In the genomic region with DNA sequence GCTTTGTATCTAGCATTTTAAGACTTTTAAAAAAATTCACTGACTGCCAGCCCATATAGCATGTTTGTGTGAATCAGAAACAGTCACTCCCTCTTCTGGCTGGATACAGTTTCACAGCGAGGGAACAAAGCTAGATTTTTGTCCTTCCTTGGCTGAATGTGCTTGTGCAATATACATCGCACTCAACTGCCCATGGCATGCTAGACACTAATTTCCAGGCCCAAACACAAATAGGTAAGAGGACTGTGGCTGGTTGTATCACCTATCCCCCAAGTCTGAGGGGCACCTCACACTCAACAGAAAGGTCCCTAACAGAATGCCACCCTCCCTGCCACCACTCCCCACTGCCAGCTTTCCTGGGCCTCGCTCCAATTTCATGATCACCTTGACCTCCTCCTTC, we compare ENCODE assay signal across 10 cellular contexts. TPM values are rescaled to one million over a fixed set of nuclear protein-coding genes. Genes with fewer than 3 reads are reported as not detected.
DNase-seq lines count a peak whose midpoint lies in the region; ATAC-seq and TF ChIP-seq lines count a peak whose summit lies in the region.
"Had no signal": no experiment of that assay in that cellular context is flagged by ENCODE, and none has a peak within 500 bp of the region (broad histone marks: within the 10 kb centered on the region; RNA-seq: fewer than 3 reads in every experiment).

No MANE protein-coding gene starts in this region.

- TF ChIP-seq CTCF in left ventricle myocardium inferior (IDR thresholded peaks at IDR 0.05; ENCODE audit: borderline replicate concordance) (peak; percentile 25), PC-9 (conservative IDR thresholded peaks at IDR 0.05) (peak; percentile 67), testis (IDR thresholded peaks at IDR 0.05) (peak in 2 of 3 experiments; percentile 19 to 30)

- no peaks in the 10 kb centered on the region for H3F3A ChIP-seq in PC-9 (ENCODE audit: insufficient read depth, low read depth)

- H4K20me1 ChIP-seq in PC-9 (ENCODE audit: insufficient read depth), result no peaks in the 10 kb centered on the region

- H3K9me3 ChIP-seq in left ventricle myocardium inferior (replicated peaks) (no peaks in the 10 kb centered on the region), PC-9 (ENCODE audit: insufficient read depth, low read depth) (no peaks in the 10 kb centered on the region; the same call in 1 of the 2 replicates), testis (no peaks in the 10 kb centered on the region)

- BruUV-seq in PC-9 (replicated peaks; lab: Mats Ljungman, UMichigan), result no TSS peak

- no peak for DNase-seq in left ventricle myocardium inferior
- no peak for DNase-seq in Right ventricle myocardium inferior (ENCODE audit: missing footprints)
- DNase-seq in PC-9, result peak in 1 of 2 experiments; percentile 71
- DNase-seq in epithelial cell of prostate (ENCODE audit: low read depth, low spot score), result peak; percentile 24
- DNase-seq in testis, result no peak
- DNase-seq in NCI-H2171 (lab: John Stamatoyannopoulos, UW), result no peak
- no peak for DNase-seq in ureter (ENCODE audit: low spot score)
- DNase-seq: activated CD4-positive, alpha-beta T cell treated with anti-CD3 and anti-CD28 coated beads, Interleukin-2, amount 50 U/mL, for 1 hour; DMS153 had no signal

- 58 to 59% methylated on average over 3 of the region's 3 CpGs for WGBS in testis, 2 donors

- H3K4me2 ChIP-seq in PC-9, result 0 out of 2 replicates have a peak overlapping the region, but pooled peaks have one; percentile 20

- H3K79me2 ChIP-seq in PC-9 (ENCODE audit: low read depth), result no peaks in the 10 kb centered on the region

- no peak overlapping the region for H2AFZ ChIP-seq in PC-9

- H3K4me3 ChIP-seq in left ventricle myocardium inferior (no peak overlapping the region), PC-9 (no peak overlapping the region), testis (no peak overlapping the region)

- ATAC-seq in Right ventricle myocardium inferior (no peak), GM19395 (IDR thresholded peaks at IDR 0.05; ENCODE audit: unreplicated experiment) (no peak)

- no peaks in the 10 kb centered on the region for H3K4me1 ChIP-seq in left ventricle myocardium inferior
- peaks cover 31% of the 10 kb centered on the region for H3K4me1 ChIP-seq in PC-9 (replicated peaks; ENCODE audit: insufficient read depth)
- no peaks in the 10 kb centered on the region for H3K4me1 ChIP-seq in testis

- H3K27ac ChIP-seq in left ventricle myocardium inferior (replicated peaks) (no peak overlapping the region), PC-9 (no peak overlapping the region), epithelial cell of prostate (no peak overlapping the region), testis (no peak overlapping the region)

- H3K36me3 ChIP-seq in left ventricle myocardium inferior, result no peaks in the 10 kb centered on the region
- H3K36me3 ChIP-seq in PC-9 (ENCODE audit: low read depth), result no peaks in the 10 kb centered on the region
- H3K36me3 ChIP-seq in testis (ENCODE audit: low read depth, missing control alignments), result no peaks in the 10 kb centered on the region

- POLR2A ChIA-PET in PC-9 (lab: Charles Lee; ENCODE audit: unreplicated experiment), result interaction anchor here (0.5 to 0.6 kb wide), 2 partner anchors 208 to 842 kb away, joined by 4 to 6 read pairs; no protein-coding TSS in a partner anchor

- H3K9me2 ChIP-seq in PC-9 (ENCODE audit: insufficient read depth), result no peaks in the 10 kb centered on the region

- H3K27me3 ChIP-seq in left ventricle myocardium inferior (ENCODE audit: low read depth) (peaks cover 12% of the 10 kb centered on the region), PC-9 (ENCODE audit: insufficient read depth, low read depth) (no peaks in the 10 kb centered on the region), testis (no peaks in the 10 kb centered on the region)

- no peak for TF ChIP-seq POLR2A in testis (IDR thresholded peaks at IDR 0.05)

- CTCF ChIA-PET in PC-9 (lab: Charles Lee), result no interaction called here

- intact Hi-C loops in left ventricle myocardium inferior (cut with micrococcal nuclease) (no loop called here), Right ventricle myocardium inferior (cut with DNase I) (no loop called here), PC-9 (cut with micrococcal nuclease; ENCODE audit: unreplicated experiment) (no loop called here), testis (cut with DNase I; ENCODE audit: low total_unique reads) (no loop called here)

RNA-seq across cellular contexts. Expression of a gene that starts 16.2 kb away (rescaled TPM):
- total RNA-seq in left ventricle myocardium inferior, result 91.8 TPM
- total RNA-seq in Right ventricle myocardium inferior, result 92.1 TPM
- 99.9 and 109 TPM in 2 replicates for total RNA-seq in PC-9 (2021)
- total RNA-seq in testis, result 10 to 100 TPM; 80.0 to 83.6 TPM
- polyA plus RNA-seq in testis (ENCODE audit: insufficient read depth, low read depth, low replicate concordance), result 76.9 TPM
- 178 TPM for total RNA-seq in ureter

RNA-seq across cellular contexts. Expression of a gene that starts 22.8 kb away (rescaled TPM):
- total RNA-seq in left ventricle myocardium inferior (0.33 TPM), Right ventricle myocardium inferior (0.19 TPM), PC-9 (2021) (not detected in 2 replicates), testis (1 to 10 TPM; 6.2 to 8.7 TPM), ureter (0.52 TPM)
- polyA plus RNA-seq in testis (ENCODE audit: insufficient read depth, low read depth, low replicate concordance), result 6.1 TPM
